Comparison of ENCODE assay signal across 8 cellular contexts in the genomic region with DNA sequence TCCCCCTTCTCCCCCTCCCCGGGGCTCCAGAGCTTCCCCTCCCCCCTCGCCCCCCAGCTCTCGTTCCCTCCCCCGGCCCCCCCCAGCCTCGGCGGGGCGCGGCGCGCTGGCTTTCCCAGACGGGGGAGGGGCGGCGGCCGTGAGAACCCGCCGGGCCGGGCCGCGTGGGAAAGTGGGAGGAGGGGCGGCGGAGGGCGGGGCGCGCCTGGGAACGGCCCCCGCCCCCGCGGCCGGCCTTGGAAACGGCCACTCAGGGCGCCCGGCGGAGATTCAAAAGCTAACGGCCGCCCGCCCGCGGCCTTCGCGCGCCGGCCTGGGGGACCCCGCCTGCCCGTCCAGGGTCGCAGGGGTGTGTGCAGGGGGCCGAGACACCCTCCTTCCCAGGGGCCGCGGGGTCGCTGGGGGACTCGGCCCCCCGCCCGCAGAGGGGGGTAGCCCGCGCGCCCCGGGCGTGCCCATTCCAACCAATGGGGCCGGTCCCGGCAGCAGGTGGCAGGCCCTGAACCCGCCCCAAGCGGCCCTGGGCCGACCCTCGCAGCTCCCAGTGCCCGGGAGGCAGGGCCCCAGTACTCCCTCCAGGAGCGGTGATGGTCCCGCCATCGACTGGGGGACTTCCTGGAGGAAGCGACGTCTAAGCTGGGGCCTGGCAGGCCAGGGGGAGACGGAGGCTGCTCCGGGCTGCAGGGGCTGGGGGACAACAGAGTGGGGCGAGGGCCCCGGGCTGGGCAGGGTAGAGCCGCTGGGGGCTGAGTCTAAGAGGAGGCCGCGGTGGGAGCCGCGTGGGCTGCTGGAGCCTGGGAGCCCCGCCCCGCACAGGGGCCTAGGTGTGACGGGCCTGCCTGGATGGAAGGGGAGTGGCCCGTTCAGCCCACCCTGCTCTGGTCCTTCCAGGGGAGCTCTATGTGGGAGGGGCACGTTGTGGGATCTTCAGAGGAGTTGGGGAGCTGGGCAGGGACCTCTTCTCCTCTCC. TPM values are rescaled to one million over a fixed set of nuclear protein-coding genes. Genes with fewer than 3 reads are reported as not detected.
DNase-seq lines count a peak whose midpoint lies in the region; ATAC-seq and TF ChIP-seq lines count a peak whose summit lies in the region.

No MANE protein-coding gene starts in this region.

- H3K27ac ChIP-seq in upper lobe of left lung: peak overlapping the region; percentile 46 to 80 (median 58)

- H3K27ac Mint-ChIP-seq in activated naive CD8-positive, alpha-beta T cell treated with anti-CD3 and anti-CD28 coated beads, Interleukin-2, amount 50 U/mL, for 24 hours: no peak overlapping the region
- H3K27ac Mint-ChIP-seq in immature natural killer cell: no peak overlapping the region

- TF ChIP-seq CTCF in HFF-Myc (IDR thresholded peaks at IDR 0.05; ENCODE audit: low read depth, low read length, missing control alignments) (no peak), upper lobe of left lung (IDR thresholded peaks at IDR 0.05) (no peak)

- ATAC-seq in activated naive CD8-positive, alpha-beta T cell treated with anti-CD3 and anti-CD28 coated beads, Interleukin-2, amount 50 U/mL, for 24 hours: peak; percentile 33
- peak in 1 of 2 donors; percentile 32 for ATAC-seq in upper lobe of left lung (ENCODE audit: low FRiP score in 2 of 2)
- ATAC-seq in GM21390 (IDR thresholded peaks at IDR 0.05; ENCODE audit: unreplicated experiment): no peak
- ATAC-seq in HG03378 (IDR thresholded peaks at IDR 0.05; ENCODE audit: unreplicated experiment): no peak

- no peaks in the 10 kb centered on the region for H3K9me3 Mint-ChIP-seq in activated naive CD8-positive, alpha-beta T cell treated with anti-CD3 and anti-CD28 coated beads, Interleukin-2, amount 50 U/mL, for 24 hours
- H3K9me3 Mint-ChIP-seq in immature natural killer cell: no peaks in the 10 kb centered on the region

- peaks cover 28 to 74% (median 37%) of the 10 kb centered on the region in 4 donors for H3K4me1 ChIP-seq in upper lobe of left lung

- H3K4me3 ChIP-seq in HFF-Myc (replicated peaks; ENCODE audit: low read depth, low read length) (0 out of 2 replicates have a peak overlapping the region, but pooled peaks have one; percentile 21), upper lobe of left lung (peak overlapping the region in 3 of 4 donors; percentile 31 to 52 (median 38))

- H3K4me3 Mint-ChIP-seq in activated naive CD8-positive, alpha-beta T cell treated with anti-CD3 and anti-CD28 coated beads, Interleukin-2, amount 50 U/mL, for 24 hours: no peak overlapping the region
- peak overlapping the region in 3 of 5 donors; percentile 38 to 53 (median 47) for H3K4me3 Mint-ChIP-seq in immature natural killer cell

- no peak for TF ChIP-seq POLR2A in upper lobe of left lung (IDR thresholded peaks at IDR 0.05)

- peaks cover 0 to 14% (median 6%) of the 10 kb centered on the region in 4 donors for H3K27me3 ChIP-seq in upper lobe of left lung

- DNase-seq in DMS153 (lab: John Stamatoyannopoulos, UW): peak; percentile 16
- no peak for DNase-seq in HFF-Myc (ENCODE audit: extremely low read depth, low read depth)
- DNase-seq in activated naive CD8-positive, alpha-beta T cell treated with anti-CD3 and anti-CD28 coated beads, Interleukin-2, amount 50 U/mL, for 24 hours: no peak
- DNase-seq in immature natural killer cell: no peak
- DNase-seq in upper lobe of left lung: peak in 1 of 2 donors; percentile 90
- no peak for DNase-seq in NCI-H2029 (lab: John Stamatoyannopoulos, UW)

- H3K9me3 ChIP-seq in upper lobe of left lung: no peaks in the 10 kb centered on the region

- no peaks in the 10 kb centered on the region for H3K36me3 Mint-ChIP-seq in activated naive CD8-positive, alpha-beta T cell treated with anti-CD3 and anti-CD28 coated beads, Interleukin-2, amount 50 U/mL, for 24 hours (ENCODE audit: low read depth)
- no peaks in the 10 kb centered on the region for H3K36me3 Mint-ChIP-seq in immature natural killer cell

- H3K4me1 Mint-ChIP-seq in activated naive CD8-positive, alpha-beta T cell treated with anti-CD3 and anti-CD28 coated beads, Interleukin-2, amount 50 U/mL, for 24 hours: peaks cover 4% of the 10 kb centered on the region
- H3K4me1 Mint-ChIP-seq in immature natural killer cell: peaks cover 4% of the 10 kb centered on the region in 2 donors

- WGBS in upper lobe of left lung, 2 donors: 3 to 20% methylated on average over 3 to 47 of the region's 83 CpGs

- H3K36me3 ChIP-seq in upper lobe of left lung: no peaks in the 10 kb centered on the region

- peaks cover 2% of the 10 kb centered on the region for H3K27me3 Mint-ChIP-seq in activated naive CD8-positive, alpha-beta T cell treated with anti-CD3 and anti-CD28 coated beads, Interleukin-2, amount 50 U/mL, for 24 hours
- H3K27me3 Mint-ChIP-seq in immature natural killer cell (ENCODE audit: low read depth in 3 of 3): no peaks in the 10 kb centered on the region

- TF ChIP-seq EP300 in upper lobe of left lung (IDR thresholded peaks at IDR 0.05): no peak

RNA-seq across cellular contexts. Expression of gene NRARP, which starts 14.2 kb away (rescaled TPM):
- under 1 TPM in 1 of 3 donors, not detected in 2; 0.14 TPM for polyA plus RNA-seq in immature natural killer cell
- total RNA-seq in upper lobe of left lung: 10 to 100 TPM in 3 of 6 donors, 1 to 10 TPM in 3; 3.1 to 26.9 (median 9.5) TPM

RNA-seq across cellular contexts. Expression of gene TOR4A, which starts 38.8 kb away (rescaled TPM):
- 10 to 100 TPM in 1 of 3 donors, 1 to 10 TPM in 2; 4.9 to 13.9 (median 7.2) TPM for polyA plus RNA-seq in immature natural killer cell
- 10 to 100 TPM; 31.5 to 62.6 (median 39.2) TPM for total RNA-seq in upper lobe of left lung
